In genomic region chr5:134758504-134759341, GRCh38 we compare ENCODE assay signal across 1 cellular context.
TF ChIP-seq lines count a peak whose summit lies in the region.

A gene with protein sequence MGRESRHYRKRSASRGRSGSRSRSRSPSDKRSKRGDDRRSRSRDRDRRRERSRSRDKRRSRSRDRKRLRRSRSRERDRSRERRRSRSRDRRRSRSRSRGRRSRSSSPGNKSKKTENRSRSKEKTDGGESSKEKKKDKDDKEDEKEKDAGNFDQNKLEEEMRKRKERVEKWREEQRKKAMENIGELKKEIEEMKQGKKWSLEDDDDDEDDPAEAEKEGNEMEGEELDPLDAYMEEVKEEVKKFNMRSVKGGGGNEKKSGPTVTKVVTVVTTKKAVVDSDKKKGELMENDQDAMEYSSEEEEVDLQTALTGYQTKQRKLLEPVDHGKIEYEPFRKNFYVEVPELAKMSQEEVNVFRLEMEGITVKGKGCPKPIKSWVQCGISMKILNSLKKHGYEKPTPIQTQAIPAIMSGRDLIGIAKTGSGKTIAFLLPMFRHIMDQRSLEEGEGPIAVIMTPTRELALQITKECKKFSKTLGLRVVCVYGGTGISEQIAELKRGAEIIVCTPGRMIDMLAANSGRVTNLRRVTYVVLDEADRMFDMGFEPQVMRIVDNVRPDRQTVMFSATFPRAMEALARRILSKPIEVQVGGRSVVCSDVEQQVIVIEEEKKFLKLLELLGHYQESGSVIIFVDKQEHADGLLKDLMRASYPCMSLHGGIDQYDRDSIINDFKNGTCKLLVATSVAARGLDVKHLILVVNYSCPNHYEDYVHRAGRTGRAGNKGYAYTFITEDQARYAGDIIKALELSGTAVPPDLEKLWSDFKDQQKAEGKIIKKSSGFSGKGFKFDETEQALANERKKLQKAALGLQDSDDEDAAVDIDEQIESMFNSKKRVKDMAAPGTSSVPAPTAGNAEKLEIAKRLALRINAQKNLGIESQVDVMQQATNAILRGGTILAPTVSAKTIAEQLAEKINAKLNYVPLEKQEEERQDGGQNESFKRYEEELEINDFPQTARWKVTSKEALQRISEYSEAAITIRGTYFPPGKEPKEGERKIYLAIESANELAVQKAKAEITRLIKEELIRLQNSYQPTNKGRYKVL (plus strand): TSS chr5:134758779. CDS start chr5:134758939, 160 bp downstream.

TF ChIP-seq in HepG2, 621 proteins besides CTCF, POLR2A, EP300 and RAD21 (continued from another document and continues in another):
- TF ChIP-seq, protein P1, sequence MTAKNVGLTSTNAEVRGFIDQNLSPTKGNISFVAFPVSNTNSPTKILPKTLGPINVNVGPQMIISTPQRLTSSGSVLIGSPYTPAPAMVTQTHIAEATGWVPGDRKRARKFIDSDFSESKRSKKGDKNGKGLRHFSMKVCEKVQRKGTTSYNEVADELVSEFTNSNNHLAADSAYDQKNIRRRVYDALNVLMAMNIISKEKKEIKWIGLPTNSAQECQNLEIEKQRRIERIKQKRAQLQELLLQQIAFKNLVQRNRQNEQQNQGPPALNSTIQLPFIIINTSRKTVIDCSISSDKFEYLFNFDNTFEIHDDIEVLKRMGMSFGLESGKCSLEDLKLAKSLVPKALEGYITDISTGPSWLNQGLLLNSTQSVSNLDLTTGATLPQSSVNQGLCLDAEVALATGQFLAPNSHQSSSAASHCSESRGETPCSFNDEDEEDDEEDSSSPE (CRISPR knock-in tag; IDR thresholded peaks at IDR 0.05) = peak; percentile 86
- TF ChIP-seq STAT6 (CRISPR knock-in tag; IDR thresholded peaks at IDR 0.05; ENCODE audit: borderline replicate concordance) (peak; percentile 89; the same call in 1 of the 2 replicates), GATAD1 (CRISPR knock-in tag; IDR thresholded peaks at IDR 0.05) (peak; percentile 99), BORCS8-MEF2B (CRISPR knock-in tag; IDR thresholded peaks at IDR 0.05) (peak; percentile 97), ZNF136 (CRISPR knock-in tag; IDR thresholded peaks at IDR 0.05; ENCODE audit: low read depth) (0 out of 2 replicates have a peak, but pooled peaks have one; percentile 68), LCORL (IDR thresholded peaks at IDR 0.05) (no peak), LCORL (CRISPR knock-in tag; IDR thresholded peaks at IDR 0.05) (peak; percentile 76), ZNF883 (CRISPR knock-in tag; IDR thresholded peaks at IDR 0.05; ENCODE audit: not compliant biosample characterization) (no peak), TGIF2 (CRISPR knock-in tag; IDR thresholded peaks at IDR 0.05) (peak; percentile 57; the same call in 1 of the 2 replicates), ZNF556 (CRISPR knock-in tag; IDR thresholded peaks at IDR 0.05; ENCODE audit: borderline replicate concordance) (peak; percentile 96), KLF9 (CRISPR knock-in tag; IDR thresholded peaks at IDR 0.05; ENCODE audit: low read depth) (no peak), MXI1 (IDR thresholded peaks at IDR 0.05; ENCODE audit: borderline replicate concordance, low read depth, low read length) (peak; percentile 77; the same call in 2 of the 3 replicates), MBNL3 (CRISPR knock-in tag; conservative IDR thresholded peaks at IDR 0.05) (no peak), ZNF616 (CRISPR knock-in tag; IDR thresholded peaks at IDR 0.05; ENCODE audit: low read depth) (peak; percentile 94), ZNF317 (CRISPR knock-in tag; IDR thresholded peaks at IDR 0.05) (no peak), SATB2 (CRISPR knock-in tag; IDR thresholded peaks at IDR 0.05) (0 out of 2 replicates have a peak, but pooled peaks have one; percentile 24), CREB1 (IDR thresholded peaks at IDR 0.05) (peak; percentile 53; the same call in 1 of the 2 replicates), CREB1 (CRISPR knock-in tag; IDR thresholded peaks at IDR 0.05) (peak; percentile 49), ZNF550 (CRISPR knock-in tag; IDR thresholded peaks at IDR 0.05; ENCODE audit: borderline replicate concordance) (no peak), RAD51 (IDR thresholded peaks at IDR 0.05; ENCODE audit: borderline replicate concordance) (no peak), NR2F6 (IDR thresholded peaks at IDR 0.05) (no peak), NR2F6 (CRISPR knock-in tag; IDR thresholded peaks at IDR 0.05) (peak; percentile 64), NFE2 (CRISPR knock-in tag; IDR thresholded peaks at IDR 0.05) (no peak), FLYWCH1 (CRISPR knock-in tag; IDR thresholded peaks at IDR 0.05) (no peak), CAMTA2 (CRISPR knock-in tag; IDR thresholded peaks at IDR 0.05; ENCODE audit: borderline replicate concordance) (no peak; the same call in 1 of the 2 replicates), JUNB (CRISPR knock-in tag; IDR thresholded peaks at IDR 0.05; ENCODE audit: borderline replicate concordance) (no peak), ZNF326 (CRISPR knock-in tag; IDR thresholded peaks at IDR 0.05; ENCODE audit: borderline replicate concordance) (no peak), RBM22 (optimal IDR thresholded peaks at IDR 0.05; ENCODE audit: low read length) (no peak), ZHX2 (IDR thresholded peaks at IDR 0.05; ENCODE audit: low read depth) (peak; percentile 91), ZHX2 (CRISPR knock-in tag; IDR thresholded peaks at IDR 0.05; ENCODE audit: borderline replicate concordance) (0 out of 2 replicates have a peak, but pooled peaks have one; percentile 24), ZBTB7A (CRISPR knock-in tag; IDR thresholded peaks at IDR 0.05) (peak; percentile 48; the same call in 1 of the 2 replicates), MED13 (CRISPR knock-in tag; IDR thresholded peaks at IDR 0.05) (peak; percentile 28; the same call in 1 of the 2 replicates), TEAD3 (CRISPR knock-in tag; optimal IDR thresholded peaks at IDR 0.05; ENCODE audit: borderline replicate concordance) (peak; percentile 81), DMAP1 (CRISPR knock-in tag; IDR thresholded peaks at IDR 0.05) (peak; percentile 97), DNMT1 (CRISPR knock-in tag; IDR thresholded peaks at IDR 0.05) (no peak), MBD4 (IDR thresholded peaks at IDR 0.05; ENCODE audit: borderline replicate concordance, low read length) (no peak), TBL1XR1 (IDR thresholded peaks at IDR 0.05; ENCODE audit: borderline replicate concordance, low read length, partially characterized antibody) (peak; percentile 40), ZNF224 (CRISPR knock-in tag; IDR thresholded peaks at IDR 0.05) (peak; percentile 64; the same call in 1 of the 2 replicates), ZNF263 (CRISPR knock-in tag; IDR thresholded peaks at IDR 0.05) (0 out of 2 replicates have a peak, but pooled peaks have one; percentile 22)
- TF ChIP-seq, protein P2, sequence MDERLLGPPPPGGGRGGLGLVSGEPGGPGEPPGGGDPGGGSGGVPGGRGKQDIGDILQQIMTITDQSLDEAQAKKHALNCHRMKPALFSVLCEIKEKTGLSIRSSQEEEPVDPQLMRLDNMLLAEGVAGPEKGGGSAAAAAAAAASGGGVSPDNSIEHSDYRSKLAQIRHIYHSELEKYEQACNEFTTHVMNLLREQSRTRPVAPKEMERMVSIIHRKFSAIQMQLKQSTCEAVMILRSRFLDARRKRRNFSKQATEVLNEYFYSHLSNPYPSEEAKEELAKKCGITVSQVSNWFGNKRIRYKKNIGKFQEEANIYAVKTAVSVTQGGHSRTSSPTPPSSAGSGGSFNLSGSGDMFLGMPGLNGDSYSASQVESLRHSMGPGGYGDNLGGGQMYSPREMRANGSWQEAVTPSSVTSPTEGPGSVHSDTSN (CRISPR knock-in tag; IDR thresholded peaks at IDR 0.05) = no peak
- TF ChIP-seq, protein P3, sequence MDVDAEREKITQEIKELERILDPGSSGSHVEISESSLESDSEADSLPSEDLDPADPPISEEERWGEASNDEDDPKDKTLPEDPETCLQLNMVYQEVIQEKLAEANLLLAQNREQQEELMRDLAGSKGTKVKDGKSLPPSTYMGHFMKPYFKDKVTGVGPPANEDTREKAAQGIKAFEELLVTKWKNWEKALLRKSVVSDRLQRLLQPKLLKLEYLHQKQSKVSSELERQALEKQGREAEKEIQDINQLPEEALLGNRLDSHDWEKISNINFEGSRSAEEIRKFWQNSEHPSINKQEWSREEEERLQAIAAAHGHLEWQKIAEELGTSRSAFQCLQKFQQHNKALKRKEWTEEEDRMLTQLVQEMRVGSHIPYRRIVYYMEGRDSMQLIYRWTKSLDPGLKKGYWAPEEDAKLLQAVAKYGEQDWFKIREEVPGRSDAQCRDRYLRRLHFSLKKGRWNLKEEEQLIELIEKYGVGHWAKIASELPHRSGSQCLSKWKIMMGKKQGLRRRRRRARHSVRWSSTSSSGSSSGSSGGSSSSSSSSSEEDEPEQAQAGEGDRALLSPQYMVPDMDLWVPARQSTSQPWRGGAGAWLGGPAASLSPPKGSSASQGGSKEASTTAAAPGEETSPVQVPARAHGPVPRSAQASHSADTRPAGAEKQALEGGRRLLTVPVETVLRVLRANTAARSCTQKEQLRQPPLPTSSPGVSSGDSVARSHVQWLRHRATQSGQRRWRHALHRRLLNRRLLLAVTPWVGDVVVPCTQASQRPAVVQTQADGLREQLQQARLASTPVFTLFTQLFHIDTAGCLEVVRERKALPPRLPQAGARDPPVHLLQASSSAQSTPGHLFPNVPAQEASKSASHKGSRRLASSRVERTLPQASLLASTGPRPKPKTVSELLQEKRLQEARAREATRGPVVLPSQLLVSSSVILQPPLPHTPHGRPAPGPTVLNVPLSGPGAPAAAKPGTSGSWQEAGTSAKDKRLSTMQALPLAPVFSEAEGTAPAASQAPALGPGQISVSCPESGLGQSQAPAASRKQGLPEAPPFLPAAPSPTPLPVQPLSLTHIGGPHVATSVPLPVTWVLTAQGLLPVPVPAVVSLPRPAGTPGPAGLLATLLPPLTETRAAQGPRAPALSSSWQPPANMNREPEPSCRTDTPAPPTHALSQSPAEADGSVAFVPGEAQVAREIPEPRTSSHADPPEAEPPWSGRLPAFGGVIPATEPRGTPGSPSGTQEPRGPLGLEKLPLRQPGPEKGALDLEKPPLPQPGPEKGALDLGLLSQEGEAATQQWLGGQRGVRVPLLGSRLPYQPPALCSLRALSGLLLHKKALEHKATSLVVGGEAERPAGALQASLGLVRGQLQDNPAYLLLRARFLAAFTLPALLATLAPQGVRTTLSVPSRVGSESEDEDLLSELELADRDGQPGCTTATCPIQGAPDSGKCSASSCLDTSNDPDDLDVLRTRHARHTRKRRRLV (CRISPR knock-in tag; IDR thresholded peaks at IDR 0.05) = no peak
- TF ChIP-seq, protein P4, sequence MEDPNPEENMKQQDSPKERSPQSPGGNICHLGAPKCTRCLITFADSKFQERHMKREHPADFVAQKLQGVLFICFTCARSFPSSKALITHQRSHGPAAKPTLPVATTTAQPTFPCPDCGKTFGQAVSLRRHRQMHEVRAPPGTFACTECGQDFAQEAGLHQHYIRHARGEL (CRISPR knock-in tag; IDR thresholded peaks at IDR 0.05) = no peak
- TF ChIP-seq, protein P5, sequence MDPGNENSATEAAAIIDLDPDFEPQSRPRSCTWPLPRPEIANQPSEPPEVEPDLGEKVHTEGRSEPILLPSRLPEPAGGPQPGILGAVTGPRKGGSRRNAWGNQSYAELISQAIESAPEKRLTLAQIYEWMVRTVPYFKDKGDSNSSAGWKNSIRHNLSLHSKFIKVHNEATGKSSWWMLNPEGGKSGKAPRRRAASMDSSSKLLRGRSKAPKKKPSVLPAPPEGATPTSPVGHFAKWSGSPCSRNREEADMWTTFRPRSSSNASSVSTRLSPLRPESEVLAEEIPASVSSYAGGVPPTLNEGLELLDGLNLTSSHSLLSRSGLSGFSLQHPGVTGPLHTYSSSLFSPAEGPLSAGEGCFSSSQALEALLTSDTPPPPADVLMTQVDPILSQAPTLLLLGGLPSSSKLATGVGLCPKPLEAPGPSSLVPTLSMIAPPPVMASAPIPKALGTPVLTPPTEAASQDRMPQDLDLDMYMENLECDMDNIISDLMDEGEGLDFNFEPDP (CRISPR knock-in tag; conservative IDR thresholded peaks at IDR 0.05) = no peak
